Comparison of ENCODE assay signal across 1 cellular context in the genomic region with DNA sequence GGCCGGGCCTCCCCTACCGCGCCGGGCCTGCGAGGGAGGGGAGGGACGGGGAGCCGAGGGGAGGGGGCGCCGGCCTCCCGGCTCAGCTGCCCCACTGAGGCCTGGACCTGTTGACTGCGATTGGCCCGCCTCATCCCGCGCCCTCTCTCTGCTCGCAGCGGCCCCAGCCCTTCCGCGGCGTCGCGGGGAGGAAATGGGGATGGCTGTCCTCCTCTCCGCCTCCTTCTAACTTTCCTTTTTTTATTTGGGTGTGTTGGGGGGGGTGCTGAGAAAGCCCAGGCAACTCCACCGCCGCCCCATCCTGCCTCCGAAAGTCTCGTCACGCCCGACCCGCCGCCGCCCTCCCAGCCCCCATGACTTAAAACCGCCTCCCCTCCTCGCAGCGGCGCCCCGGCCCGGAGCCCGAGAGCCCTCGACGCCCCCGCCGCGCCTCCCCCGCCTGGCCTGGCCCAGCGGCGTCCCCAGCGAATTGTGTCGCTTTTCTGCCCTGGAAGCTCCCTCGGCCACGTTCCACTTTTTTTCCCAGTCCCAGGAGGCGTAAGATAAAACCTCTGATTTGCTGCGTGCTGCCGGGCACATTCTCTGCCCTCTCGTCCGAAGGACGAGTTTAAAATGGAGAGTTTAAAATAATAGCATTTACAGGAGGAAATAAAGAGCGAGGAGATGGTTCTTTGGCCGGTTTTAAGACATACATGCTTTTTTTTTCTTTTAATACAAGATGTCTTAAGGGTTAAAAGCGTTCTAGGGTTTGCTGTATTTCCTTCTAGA.
TF ChIP-seq lines count a peak whose summit lies in the region.

No MANE protein-coding gene starts in this region.

TF ChIP-seq in neural cell, 6 proteins besides CTCF, POLR2A, EP300 and RAD21 (continued from another document):
- TF ChIP-seq MXI1 (conservative IDR thresholded peaks at IDR 0.05; ENCODE audit: poor library complexity, severe bottlenecking): no peak
- no peak for TF ChIP-seq TAF1 (IDR thresholded peaks at IDR 0.05; ENCODE audit: low read depth)
- no peak for TF ChIP-seq SMC3 (conservative IDR thresholded peaks at IDR 0.05; ENCODE audit: poor library complexity)
- no peak for TF ChIP-seq EZH2 (IDR thresholded peaks at IDR 0.05; ENCODE audit: borderline replicate concordance, insufficient read depth, low read length, poor library complexity, severe bottlenecking)
